17 cellular contexts compared by ENCODE assay signal in the genomic region with DNA sequence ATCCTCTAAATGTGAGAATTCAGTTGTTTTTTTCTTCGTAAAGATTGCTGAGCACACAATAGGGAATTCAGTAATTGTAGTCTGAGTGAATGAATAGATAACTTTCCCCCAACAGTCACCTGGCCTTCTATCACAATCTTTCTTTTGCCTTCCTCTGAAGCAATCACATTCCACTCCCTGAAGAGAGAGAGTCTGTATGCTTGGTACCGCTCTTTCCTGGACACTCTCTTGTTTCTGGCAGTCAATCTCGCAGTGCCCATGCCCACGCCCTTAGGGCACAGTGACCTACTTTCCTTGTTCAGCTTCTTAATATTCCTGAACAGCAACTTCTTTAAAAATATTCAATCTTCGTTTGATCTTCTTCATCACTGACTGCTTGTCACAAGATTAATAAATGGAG.
DNase-seq lines count a peak whose midpoint lies in the region; TF ChIP-seq lines count a peak whose summit lies in the region.
"Had no signal": no experiment of that assay in that cellular context is flagged by ENCODE, and none has a peak within 500 bp of the region (broad histone marks: within the 10 kb centered on the region; RNA-seq: fewer than 3 reads in every experiment).

No MANE protein-coding gene starts in this region.

- no peaks in the 10 kb centered on the region for H3K79me2 ChIP-seq in ACC112 (ENCODE audit: control insufficient read depth, insufficient read depth, low read length, unreplicated experiment)

- peaks cover 21% of the 10 kb centered on the region for H3K4me1 ChIP-seq in ACC112 (ENCODE audit: control insufficient read depth, insufficient read depth, low read length, unreplicated experiment)
- peaks cover 48% of the 10 kb centered on the region for H3K4me1 ChIP-seq in adipocyte (ENCODE audit: control insufficient read depth, insufficient read depth, low read length)

- H3K9me3 ChIP-seq in adipocyte (ENCODE audit: control insufficient read depth, low read length) = no peaks in the 10 kb centered on the region

- no peaks in the 10 kb centered on the region for H3K27me3 ChIP-seq in ACC112 (ENCODE audit: insufficient read depth, low read length)
- no peaks in the 10 kb centered on the region for H3K27me3 ChIP-seq in adipocyte (replicated peaks; ENCODE audit: control insufficient read depth, insufficient read depth, low read length)

- no peak for DNase-seq in adipocyte (ENCODE audit: low read depth)
- DNase-seq in foreskin melanocyte = peak; percentile 37
- DNase-seq in midbrain (lab: John Stamatoyannopoulos, UW) = peak; percentile 4
- no peak for DNase-seq in central memory CD4-positive, alpha-beta T cell
- no peak for DNase-seq in GM20000 (ENCODE audit: low spot score)
- DNase-seq in activated CD4-positive, CD25-positive, alpha-beta regulatory T cell treated with anti-CD3 and anti-CD28 coated beads, Interleukin-2, amount 50 U/mL, for 72 hours = no peak
- DNase-seq in germinal center (ENCODE audit: low spot score) = no peak
- DNase-seq: activated CD4-positive, alpha-beta T cell treated with anti-CD3 and anti-CD28 coated beads, Interleukin-2, amount 50 U/mL, for 1 hour; activated naive CD8-positive, alpha-beta T cell treated with anti-CD3 and anti-CD28 coated beads for 36 hours; activated T-cell treated with anti-CD3 and anti-CD28 coated beads, Interleukin-2, amount 50 U/mL, for 24 hours; CD4-positive, alpha-beta memory T cell; natural killer cell; NCI-H1417 treated with DMSO at 0.1 percent for 48 hours; retina; SIG-M5; T1000 had no signal

- H3K36me3 ChIP-seq in ACC112 (ENCODE audit: insufficient read depth, low read length) = no peaks in the 10 kb centered on the region
- H3K36me3 ChIP-seq in adipocyte (ENCODE audit: control insufficient read depth, insufficient read depth, low read length, severe bottlenecking) = no peaks in the 10 kb centered on the region

- H3K4me3 ChIP-seq in ACC112 (ENCODE audit: low read depth, low read length) (no peak overlapping the region), adipocyte (ENCODE audit: low read length) (peak overlapping the region; percentile 52)

- peak overlapping the region; percentile 17 for H2AFZ ChIP-seq in ACC112 (ENCODE audit: low read length, unreplicated experiment)

- H3K27ac ChIP-seq in ACC112 (ENCODE audit: low read depth, low read length) = peak overlapping the region; percentile 85; the same call in 1 of the 2 replicates

- H3K9ac ChIP-seq in adipocyte (ENCODE audit: low read length) = no peak overlapping the region

- no peak for TF ChIP-seq CTCF in GM20000 (IDR thresholded peaks at IDR 0.05; ENCODE audit: extremely low read depth, missing control alignments)

Comparison
In these comparisons a context has a peak if more than half of its experiments do, and no peak if none do; other contexts are left out.
1. DNase-seq: peak in foreskin melanocyte (single experiment) and midbrain (single experiment); none in adipocyte (single experiment), central memory CD4-positive, alpha-beta T cell (single experiment), GM20000 (single experiment), activated CD4-positive, CD25-positive, alpha-beta regulatory T cell treated with anti-CD3 and anti-CD28 coated beads, Interleukin-2, amount 50 U/mL, for 72 hours (single experiment) and germinal center (single experiment).